In genomic region chr5:141343953-141344463, GRCh38 we compare ENCODE assay signal across 6 cellular contexts. TPM values are rescaled to one million over a fixed set of nuclear protein-coding genes. Genes with fewer than 3 reads are reported as not detected.
DNase-seq lines count a peak whose midpoint lies in the region; ATAC-seq and TF ChIP-seq lines count a peak whose summit lies in the region.

No MANE protein-coding gene starts in this region.

- no peak for ATAC-seq in RWPE2 (ENCODE audit: low read depth)

- peak; percentile 31 for TF ChIP-seq CTCF in RWPE2 (IDR thresholded peaks at IDR 0.05; ENCODE audit: poor library complexity, severe bottlenecking)
- TF ChIP-seq CTCF in Peyer's patch (IDR thresholded peaks at IDR 0.05), result no peak

- peaks cover 7% of the 10 kb centered on the region for H3K9me3 ChIP-seq in RWPE2 (ENCODE audit: severe bottlenecking)
- peaks cover 0 to 47% (median 11%) of the 10 kb centered on the region in 4 donors for H3K9me3 ChIP-seq in Peyer's patch

- H3K36me3 ChIP-seq in ACC112 (ENCODE audit: insufficient read depth, low read length) (no peaks in the 10 kb centered on the region), RWPE2 (ENCODE audit: low read depth) (no peaks in the 10 kb centered on the region), Peyer's patch (no peaks in the 10 kb centered on the region)

- DNase-seq in RWPE2 (ENCODE audit: low spot score) (no peak), Peyer's patch (no peak), hypothalamus (lab: John Stamatoyannopoulos, UW) (no peak)
- DNase-seq in activated effector memory CD4-positive, alpha-beta T cell treated with Interleukin-2 at 50 U/mL for 16 hours, result no peak

- H3K27ac ChIP-seq in ACC112 (ENCODE audit: low read depth, low read length), result no peak overlapping the region
- H3K27ac ChIP-seq in RWPE2 (ENCODE audit: poor library complexity, severe bottlenecking), result no peak overlapping the region
- H3K27ac ChIP-seq in Peyer's patch, result no peak overlapping the region

- no peak for TF ChIP-seq POLR2A in Peyer's patch (IDR thresholded peaks at IDR 0.05)

- H3K4me3 ChIP-seq in ACC112 (ENCODE audit: low read depth, low read length) (peak overlapping the region; percentile 41; the same call in 1 of the 2 replicates), RWPE2 (ENCODE audit: severe bottlenecking) (peak overlapping the region; percentile 5), iPS-11a (ENCODE audit: low read depth, low read length) (peak overlapping the region; percentile 34), Peyer's patch (no peak overlapping the region)

- peaks cover 66% of the 10 kb centered on the region for H3K27me3 ChIP-seq in ACC112 (ENCODE audit: insufficient read depth, low read length)
- peaks cover 80% of the 10 kb centered on the region for H3K27me3 ChIP-seq in RWPE2 (ENCODE audit: insufficient read depth, poor library complexity, severe bottlenecking)
- no peaks in the 10 kb centered on the region for H3K27me3 ChIP-seq in Peyer's patch

- no peaks in the 10 kb centered on the region for H3K4me1 ChIP-seq in ACC112 (ENCODE audit: control insufficient read depth, insufficient read depth, low read length, unreplicated experiment)
- H3K4me1 ChIP-seq in RWPE2 (ENCODE audit: insufficient read depth, poor library complexity, severe bottlenecking), result no peaks in the 10 kb centered on the region
- no peaks in the 10 kb centered on the region for H3K4me1 ChIP-seq in Peyer's patch

- no peak overlapping the region for H2AFZ ChIP-seq in ACC112 (ENCODE audit: low read length, unreplicated experiment)

- no peaks in the 10 kb centered on the region for H3K79me2 ChIP-seq in ACC112 (ENCODE audit: control insufficient read depth, insufficient read depth, low read length, unreplicated experiment)

RNA-seq across cellular contexts. Expression of gene PCDHGA3, which starts 0.4 kb away (rescaled TPM):
- total RNA-seq in Peyer's patch, result 1 to 10 TPM in 1 of 4 donors, under 1 TPM in 2, not detected in 1; 0.40 to 1.7 (median 0.76) TPM

RNA-seq across cellular contexts. Expression of gene PCDHGA2, which starts 5.4 kb away (rescaled TPM):
- total RNA-seq in Peyer's patch, result 1 to 10 TPM in 2 of 4 donors, under 1 TPM in 1, not detected in 1; 0.57 to 1.7 (median 1.1) TPM

RNA-seq across cellular contexts. Expression of gene PCDHGB1, which starts 5.9 kb away (rescaled TPM):
- under 1 TPM in 3 of 4 donors, not detected in 1; 0.27 to 0.53 (median 0.47) TPM for total RNA-seq in Peyer's patch

RNA-seq across cellular contexts. Expression of gene PCDHGA4, which starts 10.8 kb away (rescaled TPM):
- total RNA-seq in Peyer's patch, result 1 to 10 TPM in 2 of 4 donors, under 1 TPM in 2; 0.27 to 3.3 (median 0.81) TPM

RNA-seq across cellular contexts. Expression of gene PCDHGA1, which starts 13.7 kb away (rescaled TPM):
- total RNA-seq in Peyer's patch, result 1 to 10 TPM in 1 of 4 donors, not detected in 3; 1.7 TPM

Comparison
In these comparisons a context has a peak if more than half of its experiments do, and no peak if none do; other contexts are left out.
1. H3K4me3 ChIP-seq: peak in ACC112 (single experiment), RWPE2 (single experiment) and iPS-11a (single experiment); none in Peyer's patch (0 of 4).